2 cellular contexts compared by ENCODE assay signal in genomic region chr16:67986949-67987348, GRCh38.
TF ChIP-seq lines count a peak whose summit lies in the region.

No MANE protein-coding gene starts in this region.

TF ChIP-seq in HepG2, 621 proteins besides CTCF, POLR2A, EP300 and RAD21:
- TF ChIP-seq ZFP36L1 (CRISPR knock-in tag; IDR thresholded peaks at IDR 0.05) (no peak), FOXP1 (IDR thresholded peaks at IDR 0.05) (no peak), FOXP1 (CRISPR knock-in tag; IDR thresholded peaks at IDR 0.05) (peak; percentile 11; the same call in 1 of the 2 replicates), CEBPB (IDR thresholded peaks at IDR 0.05; ENCODE audit: borderline replicate concordance, low read depth, low read length) (peak; percentile 11; the same call in 1 of the 2 replicates), TOE1 (CRISPR knock-in tag; IDR thresholded peaks at IDR 0.05) (no peak), HNF4A (CRISPR knock-in tag; IDR thresholded peaks at IDR 0.05) (0 out of 2 replicates have a peak, but pooled peaks have one; percentile 10), ZFP90 (CRISPR knock-in tag; IDR thresholded peaks at IDR 0.05; ENCODE audit: borderline replicate concordance) (0 out of 2 replicates have a peak, but pooled peaks have one; percentile 12), CEBPG (CRISPR knock-in tag; IDR thresholded peaks at IDR 0.05) (peak; percentile 16; the same call in 1 of the 2 replicates), ZNF460 (CRISPR knock-in tag; IDR thresholded peaks at IDR 0.05; ENCODE audit: borderline replicate concordance) (peak; percentile 90)
TF ChIP-seq in HepG2: peak in this region for 6.

TF ChIP-seq in endothelial cell of umbilical vein, 7 proteins besides CTCF, POLR2A, EP300 and RAD21:
- TF ChIP-seq FOS (IDR thresholded peaks at IDR 0.05; ENCODE audit: borderline replicate concordance, insufficient read depth, low read length) (no peak), MAX (IDR thresholded peaks at IDR 0.05; ENCODE audit: insufficient read depth, insufficient read length) (no peak), MYC (IDR thresholded peaks at IDR 0.05; ENCODE audit: low read depth, low read length) (no peak), EZH2 (IDR thresholded peaks at IDR 0.05; ENCODE audit: borderline replicate concordance, low read depth, low read length, severe bottlenecking) (no peak), POLR2AphosphoS5 (IDR thresholded peaks at IDR 0.05; ENCODE audit: insufficient read depth, low read depth, low read length) (no peak), JUN (IDR thresholded peaks at IDR 0.05; ENCODE audit: borderline replicate concordance, insufficient read depth, insufficient read length, low read depth) (no peak), GATA2 (IDR thresholded peaks at IDR 0.05; ENCODE audit: insufficient read depth, insufficient read length, low read depth, low read length) (no peak)
